33 cellular contexts compared by ENCODE assay signal in genomic region chr22:24219750-24220149, GRCh38. TPM values are rescaled to one million over a fixed set of nuclear protein-coding genes. Genes with fewer than 3 reads are reported as not detected.
"Had no signal": no experiment of that assay in that cellular context is flagged by ENCODE, and none has a peak within 500 bp of the region (broad histone marks: within the 10 kb centered on the region; RNA-seq: fewer than 3 reads in every experiment).

No MANE protein-coding gene starts in this region.

- H3K4me3 Mint-ChIP-seq: activated CD4-positive, alpha-beta memory T cell treated with anti-CD3 and anti-CD28 coated beads for 36 hours; activated CD4-positive, alpha-beta T cell treated with anti-CD3 and anti-CD28 coated beads for 36 hours; activated CD4-positive, alpha-beta T cell treated with anti-CD3 and anti-CD28 coated beads, Interleukin-2, amount 10 ng/mL, durations not matched to agents 24 days and 14 days; activated naive CD4-positive, alpha-beta T cell treated with anti-CD3 and anti-CD28 coated beads for 36 hours; activated naive CD4-positive, alpha-beta T cell treated with anti-CD3 and anti-CD28 coated beads, Interleukin-2, amount 50 U/mL, for 24 hours; activated naive CD8-positive, alpha-beta T cell treated with anti-CD3 and anti-CD28 coated beads for 36 hours; activated naive CD8-positive, alpha-beta T cell treated with anti-CD3 and anti-CD28 coated beads, Interleukin-2, amount 50 U/mL, for 24 hours; activated T-cell treated with anti-CD3 and anti-CD28 coated beads, Interleukin-2, amount 50 U/mL, for 4 hours; activated T-helper 1 cell treated with anti-CD3 and anti-CD28 coated beads, Interleukin-12 subunit alpha, Interleukin-12 subunit beta, Interleukin-2, Interleukin-4 antibody, amounts not matched to agents 30 ng/mL and 10 ng/mL and 1 ng/mL, durations not matched to agents 14 hours and 24 hours and 36 hours; brain; endodermal cell; T-helper 17 cell; T-helper 2 cell treated with Interferon-gamma antibody and Interleukin-4, amounts not matched to agents 5 μg/mL and 100 μg/mL, for 36 hours had no signal

- H3K27ac ChIP-seq: adrenal gland, breast epithelium, cardiac muscle cell, colonic mucosa, dorsolateral prefrontal cortex had no signal

- H3K36me3 ChIP-seq: adrenal gland, breast epithelium, cardiac muscle cell, colonic mucosa had no signal

- H3K4me1 Mint-ChIP-seq: activated CD4-positive, alpha-beta T cell treated with anti-CD3 and anti-CD28 coated beads for 36 hours; activated naive CD4-positive, alpha-beta T cell treated with anti-CD3 and anti-CD28 coated beads, Interleukin-2, amount 50 U/mL, for 24 hours; brain had no signal

- DNase-seq: activated CD4-positive, alpha-beta memory T cell treated with anti-CD3 and anti-CD28 coated beads for 36 hours; activated CD4-positive, alpha-beta T cell treated with anti-CD3 and anti-CD28 coated beads for 36 hours; activated CD4-positive, alpha-beta T cell treated with anti-CD3 and anti-CD28 coated beads, Interleukin-2, amount 10 ng/mL, durations not matched to agents 24 days and 14 days; activated CD4-positive, CD25-positive, alpha-beta regulatory T cell; activated CD4-positive, CD25-positive, alpha-beta regulatory T cell treated with anti-CD3 and anti-CD28 coated beads, Interleukin-2, amount 50 U/mL, for 72 hours; activated CD8-positive, alpha-beta memory T cell treated with anti-CD3 and anti-CD28 coated beads for 24 hours; activated effector memory CD4-positive, alpha-beta T cell treated with anti-CD3 and anti-CD28 coated beads, Interleukin-2, amount 50 U/mL, for 16 hours; activated naive CD4-positive, alpha-beta T cell treated with anti-CD3 and anti-CD28 coated beads for 36 hours; activated naive CD8-positive, alpha-beta T cell treated with anti-CD3 and anti-CD28 coated beads for 36 hours; activated naive CD8-positive, alpha-beta T cell treated with anti-CD3 and anti-CD28 coated beads, Interleukin-2, amount 50 U/mL, for 24 hours; activated T-cell treated with anti-CD3 and anti-CD28 coated beads, Interleukin-2, amount 50 U/mL, for 4 hours; adrenal gland; amygdala; aorta; central memory CD4-positive, alpha-beta T cell; cerebellar nuclear complex; colonic mucosa; dorsolateral prefrontal cortex; effector memory CD4-positive, alpha-beta T cell; endodermal cell; foreskin fibroblast; head of caudate nucleus; T-helper 1 cell; T-helper 17 cell; T1000 had no signal

- H3K9me3 Mint-ChIP-seq: activated CD4-positive, alpha-beta T cell treated with anti-CD3 and anti-CD28 coated beads, Interleukin-2, amount 10 ng/mL, durations not matched to agents 24 days and 14 days; activated naive CD4-positive, alpha-beta T cell treated with anti-CD3 and anti-CD28 coated beads, Interleukin-2, amount 50 U/mL, for 24 hours; activated naive CD8-positive, alpha-beta T cell treated with anti-CD3 and anti-CD28 coated beads, Interleukin-2, amount 50 U/mL, for 24 hours; activated T-cell treated with anti-CD3 and anti-CD28 coated beads, Interleukin-2, amount 50 U/mL, for 4 hours had no signal

- H3K4me1 ChIP-seq: breast epithelium, colonic mucosa had no signal

- H3K27me3 ChIP-seq: adrenal gland, breast epithelium, cardiac muscle cell, colonic mucosa, dorsolateral prefrontal cortex had no signal

- H3K4me3 ChIP-seq: adrenal gland, breast epithelium, cardiac muscle cell, colonic mucosa, dorsolateral prefrontal cortex had no signal

- ATAC-seq: activated CD4-positive, alpha-beta T cell treated with anti-CD3 and anti-CD28 coated beads for 36 hours; activated naive CD8-positive, alpha-beta T cell treated with anti-CD3 and anti-CD28 coated beads, Interleukin-2, amount 50 U/mL, for 24 hours; activated T-cell treated with anti-CD3 and anti-CD28 coated beads, Interleukin-2, amount 50 U/mL, for 4 hours; esophagus mucosa; T-helper 17 cell had no signal

- H3K9me3 ChIP-seq: colonic mucosa had no signal

- H3K27me3 Mint-ChIP-seq: activated CD4-positive, alpha-beta memory T cell treated with anti-CD3 and anti-CD28 coated beads for 36 hours; activated CD4-positive, alpha-beta T cell treated with anti-CD3 and anti-CD28 coated beads for 36 hours; activated CD4-positive, alpha-beta T cell treated with anti-CD3 and anti-CD28 coated beads, Interleukin-2, amount 10 ng/mL, durations not matched to agents 24 days and 14 days; activated naive CD4-positive, alpha-beta T cell treated with anti-CD3 and anti-CD28 coated beads, Interleukin-2, amount 50 U/mL, for 24 hours; activated naive CD8-positive, alpha-beta T cell treated with anti-CD3 and anti-CD28 coated beads for 36 hours; activated naive CD8-positive, alpha-beta T cell treated with anti-CD3 and anti-CD28 coated beads, Interleukin-2, amount 50 U/mL, for 24 hours; T-helper 17 cell had no signal

- H3K27ac Mint-ChIP-seq: activated CD4-positive, alpha-beta memory T cell treated with anti-CD3 and anti-CD28 coated beads for 36 hours; activated CD4-positive, alpha-beta T cell treated with anti-CD3 and anti-CD28 coated beads for 36 hours; activated CD4-positive, alpha-beta T cell treated with anti-CD3 and anti-CD28 coated beads, Interleukin-2, amount 10 ng/mL, durations not matched to agents 24 days and 14 days; activated naive CD4-positive, alpha-beta T cell treated with anti-CD3 and anti-CD28 coated beads for 36 hours; activated naive CD4-positive, alpha-beta T cell treated with anti-CD3 and anti-CD28 coated beads, Interleukin-2, amount 50 U/mL, for 24 hours; activated naive CD8-positive, alpha-beta T cell treated with anti-CD3 and anti-CD28 coated beads for 36 hours; activated naive CD8-positive, alpha-beta T cell treated with anti-CD3 and anti-CD28 coated beads, Interleukin-2, amount 50 U/mL, for 24 hours; activated T-helper 1 cell treated with anti-CD3 and anti-CD28 coated beads, Interleukin-12 subunit alpha, Interleukin-12 subunit beta, Interleukin-2, Interleukin-4 antibody, amounts not matched to agents 30 ng/mL and 10 ng/mL and 1 ng/mL, durations not matched to agents 14 hours and 24 hours and 36 hours; activated T-helper 2 cell treated with anti-CD3 and anti-CD28 coated beads, Interferon-gamma antibody, Interleukin-2, Interleukin-4, amounts not matched to agents 10 μg/mL and 5 μg/mL and 100 μg/mL, durations not matched to agents 14 hours and 24 hours and 36 hours; brain; endodermal cell; T-helper 17 cell; T-helper 2 cell treated with Interferon-gamma antibody and Interleukin-4, amounts not matched to agents 5 μg/mL and 100 μg/mL, for 36 hours had no signal

- H3K36me3 Mint-ChIP-seq: activated CD4-positive, alpha-beta memory T cell treated with anti-CD3 and anti-CD28 coated beads for 36 hours; activated naive CD8-positive, alpha-beta T cell treated with anti-CD3 and anti-CD28 coated beads for 36 hours; brain had no signal

RNA-seq across cellular contexts. Expression of gene GGT5, which starts 25.1 kb away (rescaled TPM):
- total RNA-seq: activated CD4-positive, alpha-beta memory T cell treated with anti-CD3 and anti-CD28 coated beads for 36 hours; activated naive CD4-positive, alpha-beta T cell treated with anti-CD3 and anti-CD28 coated beads for 36 hours; activated naive CD8-positive, alpha-beta T cell treated with anti-CD3 and anti-CD28 coated beads for 36 hours; activated T-helper 1 cell treated with anti-CD3 and anti-CD28 coated beads, Interleukin-12 subunit alpha, Interleukin-12 subunit beta, Interleukin-2, Interleukin-4 antibody, amounts not matched to agents 30 ng/mL and 10 ng/mL and 1 ng/mL, durations not matched to agents 14 hours and 24 hours and 36 hours; T-helper 17 cell had no signal
